8 cellular contexts compared by ENCODE assay signal in the genomic region with DNA sequence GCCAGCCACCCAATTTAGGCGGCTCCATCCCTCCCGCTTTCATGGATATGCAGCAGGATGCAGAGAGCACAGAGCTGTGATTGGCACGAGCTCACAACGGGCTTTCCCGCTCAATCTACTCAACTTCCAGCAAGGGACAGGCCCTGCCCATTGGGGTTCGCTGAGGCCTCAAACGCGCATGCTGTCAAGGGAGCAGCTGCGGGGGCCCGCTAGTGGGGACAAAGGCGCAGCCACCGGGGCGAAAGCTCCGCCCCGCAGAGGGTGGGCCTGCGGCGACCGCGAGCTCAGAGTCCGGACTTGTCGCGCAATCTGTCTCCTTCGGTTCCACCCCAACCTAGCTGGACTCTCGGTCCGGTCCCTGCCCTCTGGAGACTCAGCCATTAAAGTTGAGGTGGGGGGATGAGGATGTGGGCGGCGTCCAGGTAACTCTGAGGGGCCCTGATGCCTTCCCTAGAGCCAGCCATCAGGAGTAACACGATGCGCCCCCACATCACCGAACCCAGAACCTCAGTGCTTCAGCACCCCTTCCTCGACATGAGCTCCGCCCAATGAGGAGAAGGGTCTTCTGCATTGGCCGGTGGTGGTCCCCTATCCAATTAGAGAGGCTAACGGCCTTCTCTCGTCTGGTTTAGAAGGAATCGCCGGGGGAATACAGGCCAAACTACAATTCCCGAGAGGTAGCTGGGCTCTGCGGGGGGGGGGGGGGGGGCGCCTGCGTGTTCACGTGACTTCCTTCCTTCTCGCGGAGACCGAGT. TPM values are rescaled to one million over a fixed set of nuclear protein-coding genes. Genes with fewer than 3 reads are reported as not detected.
DNase-seq lines count a peak whose midpoint lies in the region; ATAC-seq and TF ChIP-seq lines count a peak whose summit lies in the region.

No MANE protein-coding gene starts in this region.

- H3K27ac Mint-ChIP-seq in activated CD4-positive, alpha-beta memory T cell treated with anti-CD3 and anti-CD28 coated beads, Interleukin-2, amount 10 ng/mL, durations not matched to agents 7 days and 5 days: peak overlapping the region; percentile 95

- peak; percentile 89 for DNase-seq in AG20443 (ENCODE audit: low spot score)
- DNase-seq in NCI-H526 (lab: John Stamatoyannopoulos, UW): peak; percentile 77 to 81
- peak; percentile 92 for DNase-seq in activated CD4-positive, alpha-beta memory T cell treated with anti-CD3 and anti-CD28 coated beads, Interleukin-2, amount 10 ng/mL, durations not matched to agents 7 days and 5 days
- peak; percentile 92 for DNase-seq in ecto neural progenitor cell (ENCODE audit: low spot score)
- DNase-seq in lower lobe of right lung: peak; percentile 95
- peak; percentile 68 to 91 (median 74) for DNase-seq in stimulated activated CD4-positive, alpha-beta T cell treated with anti-CD3 and anti-CD28 coated beads, TNF-alpha, amount 100 ng/mL, for 24 hours (ENCODE audit: low read depth in 3 of 3)

- H3K36me3 ChIP-seq in lower lobe of right lung: no peaks in the 10 kb centered on the region

- POLR2A ChIA-PET in activated CD4-positive, alpha-beta memory T cell treated with anti-CD3 and anti-CD28 coated beads, Interleukin-2, amount 10 ng/mL, durations not matched to agents 7 days and 5 days (lab: Charles Lee): interaction anchor here (0.7 to 11.4 kb wide), 22 partner anchors 9 to 523 kb away, joined by 3 to 514 read pairs (median 5); partner anchors contain the start of genes ACD, CTCF, DDX28 and DPEP2

- H3K9me3 ChIP-seq in lower lobe of right lung: no peaks in the 10 kb centered on the region

- TF ChIP-seq CTCF in lower lobe of right lung (IDR thresholded peaks at IDR 0.05): peak; percentile 34

- ATAC-seq in GM19025 (IDR thresholded peaks at IDR 0.05; ENCODE audit: low read depth, unreplicated experiment) (peak; percentile 56), HG03280 (IDR thresholded peaks at IDR 0.05; ENCODE audit: unreplicated experiment) (peak; percentile 62), lower lobe of right lung (peak; percentile 84 to 88)

- H3K4me3 ChIP-seq in lower lobe of right lung: peak overlapping the region; percentile 84

- H3K27me3 ChIP-seq in lower lobe of right lung (ENCODE audit: low read depth): no peaks in the 10 kb centered on the region

- H3K9me3 Mint-ChIP-seq in activated CD4-positive, alpha-beta memory T cell treated with anti-CD3 and anti-CD28 coated beads, Interleukin-2, amount 10 ng/mL, durations not matched to agents 7 days and 5 days: no peaks in the 10 kb centered on the region

- intact Hi-C loops in lower lobe of right lung (cut with DNase I): no loop called here

- H3K27ac ChIP-seq in lower lobe of right lung: peak overlapping the region; percentile 99

- peaks cover 47% of the 10 kb centered on the region for H3K36me3 Mint-ChIP-seq in activated CD4-positive, alpha-beta memory T cell treated with anti-CD3 and anti-CD28 coated beads, Interleukin-2, amount 10 ng/mL, durations not matched to agents 7 days and 5 days (ENCODE audit: low read depth)

- H3K27me3 Mint-ChIP-seq in activated CD4-positive, alpha-beta memory T cell treated with anti-CD3 and anti-CD28 coated beads, Interleukin-2, amount 10 ng/mL, durations not matched to agents 7 days and 5 days: no peaks in the 10 kb centered on the region

- CTCF ChIA-PET in activated CD4-positive, alpha-beta memory T cell treated with anti-CD3 and anti-CD28 coated beads, Interleukin-2, amount 10 ng/mL, durations not matched to agents 7 days and 5 days (lab: Charles Lee): interaction anchor here (0.6 to 4.5 kb wide), 17 partner anchors 9 to 522 kb away, joined by 3 to 65 read pairs (median 4); partner anchors contain the start of genes CTCF, DPEP2 and PSMB10

- H3K4me3 Mint-ChIP-seq in activated CD4-positive, alpha-beta memory T cell treated with anti-CD3 and anti-CD28 coated beads, Interleukin-2, amount 10 ng/mL, durations not matched to agents 7 days and 5 days: peak overlapping the region; percentile 88

- peaks cover 78% of the 10 kb centered on the region for H3K4me1 ChIP-seq in lower lobe of right lung

- peaks cover 64% of the 10 kb centered on the region for H3K4me1 Mint-ChIP-seq in activated CD4-positive, alpha-beta memory T cell treated with anti-CD3 and anti-CD28 coated beads, Interleukin-2, amount 10 ng/mL, durations not matched to agents 7 days and 5 days

RNA-seq across cellular contexts. Expression of gene NFATC3, which starts 0.5 kb away (rescaled TPM):
- 100 to 1,000 TPM; 208 to 209 TPM for total RNA-seq in activated CD4-positive, alpha-beta memory T cell treated with anti-CD3 and anti-CD28 coated beads, Interleukin-2, amount 10 ng/mL, durations not matched to agents 7 days and 5 days
- total RNA-seq in lower lobe of right lung: 61.6 TPM

Comparison
In these comparisons a context has a peak if more than half of its experiments do, and no peak if none do; other contexts are left out.
1. Peak in every context shown above with its lines: DNase-seq, ATAC-seq, H3K4me3 ChIP-seq and H3K27ac ChIP-seq.